In genomic region chr2:146262606-146263005, GRCh38 we compare ENCODE assay signal across 22 cellular contexts.
A peak's percentile ranks its signal among the peaks of the same experiment; 100 is the strongest.
DNase-seq lines count a peak whose midpoint lies in the region; ATAC-seq, FAIRE-seq and TF ChIP-seq lines count a peak whose summit lies in the region.
"Had no signal": no experiment of that assay in that cellular context is flagged by ENCODE, and none has a peak within 500 bp of the region (broad histone marks: within the 10 kb centered on the region; RNA-seq: fewer than 3 reads in every experiment).

No MANE protein-coding gene starts in this region.

- no peak overlapping the region for H2BK120ac ChIP-seq in mesenchymal stem cell (ENCODE audit: low read depth, low read length)

- H3K4me3 ChIP-seq in fibroblast of mammary gland (ENCODE audit: control insufficient read depth, low read depth, low read length) (no peak overlapping the region), mesenchymal stem cell (ENCODE audit: insufficient read depth in 1 of 2, low read depth in 1 of 2, low read length in 2 of 2) (no peak overlapping the region)
- H3K4me3 ChIP-seq: SK-N-MC had no signal

- H3K4me2 ChIP-seq in mesenchymal stem cell (ENCODE audit: low read length, poor library complexity, severe bottlenecking) = no peak overlapping the region

- no peak for TF ChIP-seq CTCF in fibroblast of mammary gland (conservative IDR thresholded peaks at IDR 0.05; ENCODE audit: control insufficient read depth, insufficient read depth, low read depth, low read length)

- H3K9me3 ChIP-seq in mesenchymal stem cell (ENCODE audit: control insufficient read depth, low read length) = no peaks in the 10 kb centered on the region

- H3K27me3 ChIP-seq in mesenchymal stem cell (ENCODE audit: control insufficient read depth in 1 of 2, insufficient read depth in 1 of 2, low read length in 2 of 2) = no peaks in the 10 kb centered on the region

- peak; percentile 41 for DNase-seq in RCC 7860 (ENCODE audit: low spot score)
- DNase-seq in fibroblast of mammary gland (ENCODE audit: low read depth) = peak; percentile 29
- no peak for DNase-seq in mesenchymal stem cell
- DNase-seq in activated naive CD4-positive, alpha-beta T cell (lab: John Stamatoyannopoulos, UW) = no peak
- DNase-seq in NCI-H146 (lab: John Stamatoyannopoulos, UW) = no peak
- no peak for DNase-seq in T-helper 2 cell
- DNase-seq: CD8-positive, alpha-beta memory T cell; DMS79 treated with DMSO at 0.1 percent for 48 hours; HCEC 1CT; Karpas-422; MV-4-11; NCI-H1105; NCI-H1436 treated with DMSO at 0.1 percent for 48 hours; NCI-H1930; NCI-H2227 treated with DMSO at 0.1 percent for 48 hours; NCI-H510A; NCI-H69; SHP77 treated with DMSO at 0.1 percent for 48 hours had no signal

- H2BK5ac ChIP-seq in mesenchymal stem cell (ENCODE audit: low read depth, low read length, poor library complexity, severe bottlenecking) = no peak overlapping the region

- peak overlapping the region; percentile 37 for H4K8ac ChIP-seq in mesenchymal stem cell (ENCODE audit: low read length)

- no peak overlapping the region for H3K27ac ChIP-seq in mesenchymal stem cell (ENCODE audit: low read length, poor library complexity, severe bottlenecking)
- H3K27ac ChIP-seq: SK-N-MC had no signal

- no peak overlapping the region for H3K9ac ChIP-seq in mesenchymal stem cell (ENCODE audit: low read length)

- H3K79me1 ChIP-seq in mesenchymal stem cell (replicated peaks; ENCODE audit: low read length, poor library complexity, severe bottlenecking) = no peaks in the 10 kb centered on the region

- 83% methylated on average over 1 of the region's 4 CpGs for WGBS in mesenchymal stem cell

- no peak overlapping the region for H4K91ac ChIP-seq in mesenchymal stem cell (ENCODE audit: low read length)

- no peak for ATAC-seq in HG03159 (IDR thresholded peaks at IDR 0.05; ENCODE audit: unreplicated experiment)

- H2BK12ac ChIP-seq in mesenchymal stem cell (ENCODE audit: low read length in 2 of 2) = no peak overlapping the region

- H3K23ac ChIP-seq in mesenchymal stem cell (ENCODE audit: low read length in 2 of 2) = no peak overlapping the region

- FAIRE-seq in RCC 7860 (lab: Jason Lieb, UNC) = peak; percentile 74
- FAIRE-seq: GM12892, H1 had no signal

- no peak overlapping the region for H2AK5ac ChIP-seq in mesenchymal stem cell (ENCODE audit: low read length, severe bottlenecking)

- H3K36me3 ChIP-seq in mesenchymal stem cell (ENCODE audit: control insufficient read depth in 1 of 2, insufficient read depth in 2 of 2, low read depth in 1 of 2, low read length in 2 of 2) = no peaks in the 10 kb centered on the region

- no peak overlapping the region for H2AFZ ChIP-seq in mesenchymal stem cell (ENCODE audit: low read depth, low read length)

- no peaks in the 10 kb centered on the region for H3K4me1 ChIP-seq in mesenchymal stem cell (ENCODE audit: control insufficient read depth, insufficient read depth, low read depth, low read length)

- H2BK15ac ChIP-seq in mesenchymal stem cell (ENCODE audit: low read depth, poor library complexity, severe bottlenecking) = no peak overlapping the region

- no peak overlapping the region for H3K4ac ChIP-seq in mesenchymal stem cell (ENCODE audit: low read depth in 1 of 2, low read length in 2 of 2)

- no peak overlapping the region for H3K14ac ChIP-seq in mesenchymal stem cell (ENCODE audit: low read length in 2 of 2)

- no peak overlapping the region for H3K18ac ChIP-seq in mesenchymal stem cell (ENCODE audit: low read depth in 1 of 2, low read length in 2 of 2)

Comparison
In these comparisons a context has a peak if more than half of its experiments do, and no peak if none do; other contexts are left out.
1. DNase-seq: peak in RCC 7860 (single experiment) and fibroblast of mammary gland (single experiment); none in mesenchymal stem cell (single experiment), activated naive CD4-positive, alpha-beta T cell (0 of 4), NCI-H146 (single experiment) and T-helper 2 cell (0 of 5).